Comparison of ENCODE assay signal across 14 cellular contexts in the genomic region with DNA sequence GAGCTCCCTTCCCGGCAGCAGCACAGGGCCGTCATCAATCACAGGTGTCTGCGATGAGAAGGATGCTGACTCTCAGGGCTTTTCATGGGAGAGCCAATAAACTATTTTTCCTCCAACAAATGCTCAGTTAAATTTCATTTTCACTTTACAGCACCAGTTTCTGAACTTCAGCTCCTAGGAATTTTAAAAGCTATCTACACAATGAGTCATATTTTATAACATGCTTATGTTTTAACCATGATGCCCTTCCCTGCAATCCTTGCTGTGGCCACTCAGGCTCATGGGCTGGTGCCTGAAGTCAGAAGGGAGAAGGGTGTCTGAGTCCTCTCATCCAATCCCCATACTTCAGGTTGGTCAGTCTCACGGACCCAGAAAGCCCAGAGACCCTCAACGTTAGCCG.
DNase-seq lines count a peak whose midpoint lies in the region; ATAC-seq and TF ChIP-seq lines count a peak whose summit lies in the region.
"Had no signal": no experiment of that assay in that cellular context is flagged by ENCODE, and none has a peak within 500 bp of the region (broad histone marks: within the 10 kb centered on the region; RNA-seq: fewer than 3 reads in every experiment).

No MANE protein-coding gene starts in this region.

- H3K4me3 ChIP-seq in BJ (ENCODE audit: low read depth, low read length) (no peak overlapping the region), MG63 (no peak overlapping the region), mucosa of descending colon (no peak overlapping the region), OCI-LY7 (ENCODE audit: low read depth, low read length, poor library complexity, severe bottlenecking) (no peak overlapping the region)
- H3K4me3 ChIP-seq: sigmoid colon had no signal

- H3K27me3 Mint-ChIP-seq in chondrocyte (ENCODE audit: low read depth) = no peaks in the 10 kb centered on the region
- H3K27me3 Mint-ChIP-seq in activated CD8-positive, alpha-beta T cell treated with anti-CD3 and anti-CD28 coated beads for 36 hours = no peaks in the 10 kb centered on the region
- H3K27me3 Mint-ChIP-seq in activated CD4-positive, alpha-beta memory T cell treated with anti-CD3 and anti-CD28 coated beads, Interleukin-2, amount 10 ng/mL, durations not matched to agents 7 days and 5 days = peaks cover 2% of the 10 kb centered on the region
- H3K27me3 Mint-ChIP-seq: activated naive CD8-positive, alpha-beta T cell treated with anti-CD3 and anti-CD28 coated beads, Interleukin-2, amount 50 U/mL, for 24 hours; CD4-positive, CD25-positive, alpha-beta regulatory T cell; stimulated activated naive CD8-positive, alpha-beta T cell treated with anti-CD3 and anti-CD28 coated beads, Interleukin-15, Interleukin-2, amounts not matched to agents 100 ng/mL and 50 ng/mL, for 24 hours had no signal

- H3K27me3 ChIP-seq in BJ (ENCODE audit: control insufficient read depth, insufficient read depth, low read length) = no peaks in the 10 kb centered on the region
- no peaks in the 10 kb centered on the region for H3K27me3 ChIP-seq in MG63
- H3K27me3 ChIP-seq: sigmoid colon had no signal

- no peak overlapping the region for H3K27ac Mint-ChIP-seq in chondrocyte (ENCODE audit: unreplicated experiment)
- no peak overlapping the region for H3K27ac Mint-ChIP-seq in activated CD8-positive, alpha-beta T cell treated with anti-CD3 and anti-CD28 coated beads for 36 hours
- no peak overlapping the region for H3K27ac Mint-ChIP-seq in activated CD4-positive, alpha-beta memory T cell treated with anti-CD3 and anti-CD28 coated beads, Interleukin-2, amount 10 ng/mL, durations not matched to agents 7 days and 5 days
- H3K27ac Mint-ChIP-seq: activated naive CD8-positive, alpha-beta T cell treated with anti-CD3 and anti-CD28 coated beads, Interleukin-2, amount 50 U/mL, for 24 hours; CD4-positive, CD25-positive, alpha-beta regulatory T cell; stimulated activated naive CD8-positive, alpha-beta T cell treated with anti-CD3 and anti-CD28 coated beads, Interleukin-15, Interleukin-2, amounts not matched to agents 100 ng/mL and 50 ng/mL, for 24 hours had no signal

- no peaks in the 10 kb centered on the region for H3K9me3 Mint-ChIP-seq in chondrocyte (ENCODE audit: low read depth)
- H3K9me3 Mint-ChIP-seq in activated CD8-positive, alpha-beta T cell treated with anti-CD3 and anti-CD28 coated beads for 36 hours = no peaks in the 10 kb centered on the region
- no peaks in the 10 kb centered on the region for H3K9me3 Mint-ChIP-seq in activated CD4-positive, alpha-beta memory T cell treated with anti-CD3 and anti-CD28 coated beads, Interleukin-2, amount 10 ng/mL, durations not matched to agents 7 days and 5 days
- H3K9me3 Mint-ChIP-seq: activated naive CD8-positive, alpha-beta T cell treated with anti-CD3 and anti-CD28 coated beads, Interleukin-2, amount 50 U/mL, for 24 hours; stimulated activated naive CD8-positive, alpha-beta T cell treated with anti-CD3 and anti-CD28 coated beads, Interleukin-15, Interleukin-2, amounts not matched to agents 100 ng/mL and 50 ng/mL, for 24 hours had no signal

- H3K4me1 ChIP-seq in mucosa of descending colon (ENCODE audit: low read depth) (no peaks in the 10 kb centered on the region), OCI-LY7 (ENCODE audit: insufficient read depth, low read length, poor library complexity, severe bottlenecking) (no peaks in the 10 kb centered on the region)

- H3K36me3 ChIP-seq in BJ (ENCODE audit: control insufficient read depth, insufficient read depth, low read length) (no peaks in the 10 kb centered on the region; the same call in 1 of the 2 replicates), MG63 (no peaks in the 10 kb centered on the region), mucosa of descending colon (ENCODE audit: low read depth) (no peaks in the 10 kb centered on the region), OCI-LY7 (ENCODE audit: insufficient read depth, low read length) (peaks cover 22% of the 10 kb centered on the region)
- H3K36me3 ChIP-seq: sigmoid colon had no signal

- DNase-seq in BJ (ENCODE audit: low read depth) (peak; percentile 72), MG63 (peak; percentile 68), chondrocyte (ENCODE audit: low spot score) (no peak), mucosa of descending colon (no peak), OCI-LY7 (ENCODE audit: low spot score) (no peak), HUDEP-2 (lab: John Stamatoyannopoulos, UW; ENCODE audit: unreplicated experiment in 76 of 76) (no peak)
- DNase-seq in activated CD8-positive, alpha-beta T cell treated with anti-CD3 and anti-CD28 coated beads for 36 hours = no peak
- DNase-seq in activated CD4-positive, alpha-beta memory T cell treated with anti-CD3 and anti-CD28 coated beads, Interleukin-2, amount 10 ng/mL, durations not matched to agents 7 days and 5 days = no peak
- DNase-seq: activated naive CD8-positive, alpha-beta T cell treated with anti-CD3 and anti-CD28 coated beads, Interleukin-2, amount 50 U/mL, for 24 hours; CD4-positive, CD25-positive, alpha-beta regulatory T cell; NCI-H2081 treated with DMSO at 0.1 percent for 48 hours; sigmoid colon had no signal

- intact Hi-C loops in mucosa of descending colon (cut with DNase I, micrococcal nuclease) (no loop called here), OCI-LY7 (cut with micrococcal nuclease; ENCODE audit: unreplicated experiment) (no loop called here)
- intact Hi-C loops in activated CD8-positive, alpha-beta T cell treated with anti-CD3 and anti-CD28 coated beads for 36 hours (cut with micrococcal nuclease) = no loop called here

- H3K4me2 ChIP-seq in OCI-LY7 (ENCODE audit: low read length) = no peak overlapping the region

- POLR2A ChIA-PET in BJ (lab: Charles Lee) (no interaction called here), OCI-LY7 (lab: Charles Lee) (no interaction called here)
- POLR2A ChIA-PET in activated CD8-positive, alpha-beta T cell treated with anti-CD3 and anti-CD28 coated beads for 36 hours (lab: Charles Lee) = no interaction called here
- POLR2A ChIA-PET in activated CD4-positive, alpha-beta memory T cell treated with anti-CD3 and anti-CD28 coated beads, Interleukin-2, amount 10 ng/mL, durations not matched to agents 7 days and 5 days (lab: Charles Lee) = no interaction called here

- H3K9me3 ChIP-seq in MG63 (no peaks in the 10 kb centered on the region), mucosa of descending colon (no peaks in the 10 kb centered on the region), OCI-LY7 (ENCODE audit: low read length) (no peaks in the 10 kb centered on the region)
- H3K9me3 ChIP-seq: sigmoid colon had no signal

- no peaks in the 10 kb centered on the region for H4K20me1 ChIP-seq in OCI-LY7 (ENCODE audit: insufficient read depth, low read length)

- BruUV-seq in OCI-LY7 (replicated peaks; lab: Mats Ljungman, UMichigan) = no TSS peak

- peak; percentile 70 for ATAC-seq in mucosa of descending colon
- ATAC-seq in activated CD8-positive, alpha-beta T cell treated with anti-CD3 and anti-CD28 coated beads for 36 hours = no peak
- ATAC-seq: activated naive CD8-positive, alpha-beta T cell treated with anti-CD3 and anti-CD28 coated beads, Interleukin-2, amount 50 U/mL, for 24 hours had no signal

- peaks cover 11% of the 10 kb centered on the region; the same call in 1 of the 2 replicates for H3K79me2 ChIP-seq in OCI-LY7 (ENCODE audit: insufficient read depth, low read depth, low read length)

- H3K4me3 Mint-ChIP-seq in chondrocyte (ENCODE audit: unreplicated experiment) = peak overlapping the region; percentile 37
- H3K4me3 Mint-ChIP-seq in activated CD8-positive, alpha-beta T cell treated with anti-CD3 and anti-CD28 coated beads for 36 hours = no peak overlapping the region
- no peak overlapping the region for H3K4me3 Mint-ChIP-seq in activated CD4-positive, alpha-beta memory T cell treated with anti-CD3 and anti-CD28 coated beads, Interleukin-2, amount 10 ng/mL, durations not matched to agents 7 days and 5 days
- H3K4me3 Mint-ChIP-seq: activated naive CD8-positive, alpha-beta T cell treated with anti-CD3 and anti-CD28 coated beads, Interleukin-2, amount 50 U/mL, for 24 hours; CD4-positive, CD25-positive, alpha-beta regulatory T cell; stimulated activated naive CD8-positive, alpha-beta T cell treated with anti-CD3 and anti-CD28 coated beads, Interleukin-15, Interleukin-2, amounts not matched to agents 100 ng/mL and 50 ng/mL, for 24 hours had no signal

- no peaks in the 10 kb centered on the region for H3K36me3 Mint-ChIP-seq in chondrocyte (ENCODE audit: low read depth)
- H3K36me3 Mint-ChIP-seq in activated CD8-positive, alpha-beta T cell treated with anti-CD3 and anti-CD28 coated beads for 36 hours (ENCODE audit: low read depth) = no peaks in the 10 kb centered on the region
- no peaks in the 10 kb centered on the region for H3K36me3 Mint-ChIP-seq in activated CD4-positive, alpha-beta memory T cell treated with anti-CD3 and anti-CD28 coated beads, Interleukin-2, amount 10 ng/mL, durations not matched to agents 7 days and 5 days (ENCODE audit: low read depth)

- no peak overlapping the region for H3K27ac ChIP-seq in OCI-LY7 (ENCODE audit: low read depth, low read length, poor library complexity, severe bottlenecking)
- H3K27ac ChIP-seq: HL-60 had no signal

- peaks cover 17% of the 10 kb centered on the region for H3K4me1 Mint-ChIP-seq in chondrocyte (ENCODE audit: low read depth)
- H3K4me1 Mint-ChIP-seq in activated CD8-positive, alpha-beta T cell treated with anti-CD3 and anti-CD28 coated beads for 36 hours (ENCODE audit: low read depth) = no peaks in the 10 kb centered on the region
- H3K4me1 Mint-ChIP-seq in activated CD4-positive, alpha-beta memory T cell treated with anti-CD3 and anti-CD28 coated beads, Interleukin-2, amount 10 ng/mL, durations not matched to agents 7 days and 5 days = no peaks in the 10 kb centered on the region

- H3K9me2 ChIP-seq in OCI-LY7 (ENCODE audit: insufficient read depth, low read length) = no peaks in the 10 kb centered on the region

- CTCF ChIA-PET in BJ (lab: Yijun Ruan, JAX) (interaction anchor here (0.5 to 1.7 kb wide), 4 partner anchors 8 to 223 kb away, joined by 3 to 7 read pairs (median 4); no protein-coding TSS in a partner anchor), OCI-LY7 (lab: Charles Lee; ENCODE audit: unreplicated experiment) (no interaction called here)
- CTCF ChIA-PET in activated CD8-positive, alpha-beta T cell treated with anti-CD3 and anti-CD28 coated beads for 36 hours (lab: Charles Lee) = no interaction called here
- CTCF ChIA-PET in activated CD4-positive, alpha-beta memory T cell treated with anti-CD3 and anti-CD28 coated beads, Interleukin-2, amount 10 ng/mL, durations not matched to agents 7 days and 5 days (lab: Charles Lee) = no interaction called here

- H2AFZ ChIP-seq in OCI-LY7 (ENCODE audit: low read length) = no peak overlapping the region

- TF ChIP-seq CTCF in BJ (IDR thresholded peaks at IDR 0.05; ENCODE audit: insufficient read depth, low read depth, low read length) = no peak
- TF ChIP-seq CTCF in chondrocyte (IDR thresholded peaks at IDR 0.05) = no peak
- TF ChIP-seq CTCF in mucosa of descending colon (IDR thresholded peaks at IDR 0.05) = no peak
- TF ChIP-seq CTCF in activated CD8-positive, alpha-beta T cell treated with anti-CD3 and anti-CD28 coated beads for 36 hours (IDR thresholded peaks at IDR 0.05) = no peak
- no peak for TF ChIP-seq CTCF in OCI-LY7 (conservative IDR thresholded peaks at IDR 0.05; ENCODE audit: low read length)

Comparison
In these comparisons a context has a peak if more than half of its experiments do, and no peak if none do; other contexts are left out.
1. DNase-seq: peak in BJ (single experiment) and MG63 (single experiment); none in chondrocyte (single experiment), mucosa of descending colon (0 of 3), activated CD8-positive, alpha-beta T cell treated with anti-CD3 and anti-CD28 coated beads for 36 hours (single experiment), OCI-LY7 (single experiment), activated CD4-positive, alpha-beta memory T cell treated with anti-CD3 and anti-CD28 coated beads, Interleukin-2, amount 10 ng/mL, durations not matched to agents 7 days and 5 days (single experiment) and HUDEP-2 (0 of 76).